33 cellular contexts compared by ENCODE assay signal in the genomic region with DNA sequence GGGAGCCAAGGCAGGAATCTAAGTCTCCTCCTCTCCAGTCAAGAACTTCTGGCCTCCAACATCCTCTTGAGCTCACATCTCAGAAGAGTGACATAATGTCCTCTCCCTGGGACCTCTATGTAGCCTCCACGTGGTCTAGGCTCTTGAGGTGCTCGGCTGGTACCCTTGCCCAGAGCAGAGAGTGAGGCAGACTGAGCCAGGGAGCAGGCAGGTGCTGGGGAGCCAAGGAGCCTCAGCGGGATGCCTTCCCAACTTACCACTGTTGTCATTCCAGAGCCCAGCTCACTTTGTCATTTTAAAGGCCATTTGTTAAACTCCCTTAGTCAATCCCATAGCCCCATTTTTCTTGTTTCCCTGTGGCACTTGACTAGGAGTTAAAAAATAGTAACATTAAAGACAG.
"Had no signal": no experiment of that assay in that cellular context is flagged by ENCODE, and none has a peak within 500 bp of the region (broad histone marks: within the 10 kb centered on the region; RNA-seq: fewer than 3 reads in every experiment).

No MANE protein-coding gene starts in this region.

- H3K36me3 ChIP-seq: brain microvascular endothelial cell, colonic mucosa, esophagus squamous epithelium, gastroesophageal sphincter, heart right ventricle, WERI-Rb-1 had no signal

- H3K27ac ChIP-seq: brain microvascular endothelial cell, colonic mucosa, epithelial cell of prostate, esophagus squamous epithelium, gastroesophageal sphincter, heart right ventricle, WERI-Rb-1 had no signal

- H3K4me3 ChIP-seq: colonic mucosa, esophagus squamous epithelium, gastroesophageal sphincter, heart right ventricle had no signal

- H3K4me3 Mint-ChIP-seq: activated CD4-positive, alpha-beta T cell treated with anti-CD3 and anti-CD28 coated beads for 36 hours; activated CD4-positive, alpha-beta T cell treated with anti-CD3 and anti-CD28 coated beads, Interleukin-2, amount 10 ng/mL, durations not matched to agents 7 days and 5 days; activated CD8-positive, alpha-beta T cell treated with anti-CD3 and anti-CD28 coated beads for 36 hours; activated naive CD8-positive, alpha-beta T cell; activated T-cell treated with anti-CD3 and anti-CD28 coated beads, Interleukin-2, amount 50 U/mL, for 4 hours; activated T-helper 17 cell treated with anti-CD3 and anti-CD28 coated beads, Interleukin-2, amount 50 U/mL, for 72 hours; T-helper 17 cell; T-helper 2 cell treated with Interferon-gamma antibody and Interleukin-4, amounts not matched to agents 5 μg/mL and 100 μg/mL, for 36 hours had no signal

- H3K27me3 ChIP-seq: brain microvascular endothelial cell, colonic mucosa, esophagus squamous epithelium, gastroesophageal sphincter had no signal

- DNase-seq: activated CD4-positive, alpha-beta T cell treated with anti-CD3 and anti-CD28 coated beads for 36 hours; activated CD4-positive, alpha-beta T cell treated with anti-CD3 and anti-CD28 coated beads, Interleukin-2, amount 10 ng/mL, durations not matched to agents 7 days and 5 days; activated CD4-positive, alpha-beta T cell treated with anti-CD3 and anti-CD28 coated beads, Interleukin-2, amount 50 U/mL, for 48 hours; activated CD4-positive, CD25-positive, alpha-beta regulatory T cell; activated CD4-positive, CD25-positive, alpha-beta regulatory T cell treated with anti-CD3 and anti-CD28 coated beads, Interleukin-2, amount 50 U/mL, for 72 hours; activated CD8-positive, alpha-beta memory T cell treated with anti-CD3 and anti-CD28 coated beads for 24 hours; activated CD8-positive, alpha-beta T cell treated with anti-CD3 and anti-CD28 coated beads for 36 hours; activated effector memory CD4-positive, alpha-beta T cell treated with Interleukin-2 at 50 U/mL for 16 hours; activated gamma-delta T cell treated with Interleukin-2 at 50 U/mL for 16 hours; activated naive CD4-positive, alpha-beta T cell treated with anti-CD3 and anti-CD28 coated beads, Interleukin-2, amount 50 U/mL, for 16 hours; activated naive CD4-positive, alpha-beta T cell treated with Interleukin-2 at 50 U/mL for 16 hours; activated T-cell treated with anti-CD3 and anti-CD28 coated beads, Interleukin-2, amount 50 U/mL, for 4 hours; amniotic stem cell; anterior cingulate cortex; brain microvascular endothelial cell; caudate nucleus; colonic mucosa; effector CD8-positive, alpha-beta T cell; esophagus squamous epithelium; foreskin melanocyte; heart right ventricle; T-helper 1 cell; T-helper 17 cell; T1000; WERI-Rb-1 had no signal

- FAIRE-seq: astrocyte, endometrium, endothelial cell of umbilical vein had no signal

- H3K27ac Mint-ChIP-seq: activated CD4-positive, alpha-beta T cell treated with anti-CD3 and anti-CD28 coated beads for 36 hours; activated CD4-positive, alpha-beta T cell treated with anti-CD3 and anti-CD28 coated beads, Interleukin-2, amount 10 ng/mL, durations not matched to agents 7 days and 5 days; activated CD8-positive, alpha-beta T cell treated with anti-CD3 and anti-CD28 coated beads for 36 hours; activated naive CD8-positive, alpha-beta T cell; activated T-helper 17 cell treated with anti-CD3 and anti-CD28 coated beads, Interleukin-2, amount 50 U/mL, for 72 hours; T-helper 17 cell; T-helper 2 cell treated with Interferon-gamma antibody and Interleukin-4, amounts not matched to agents 5 μg/mL and 100 μg/mL, for 36 hours had no signal

- H3K36me3 Mint-ChIP-seq: activated naive CD8-positive, alpha-beta T cell had no signal

- H3K9me3 ChIP-seq: colonic mucosa had no signal

- H3K9me3 Mint-ChIP-seq: activated T-helper 17 cell treated with anti-CD3 and anti-CD28 coated beads, Interleukin-2, amount 50 U/mL, for 72 hours had no signal

- H3K4me1 ChIP-seq: colonic mucosa had no signal

- H3K27me3 Mint-ChIP-seq: activated CD8-positive, alpha-beta T cell treated with anti-CD3 and anti-CD28 coated beads for 36 hours; activated naive CD8-positive, alpha-beta T cell; activated T-helper 17 cell treated with anti-CD3 and anti-CD28 coated beads, Interleukin-2, amount 50 U/mL, for 72 hours; T-helper 17 cell had no signal

- ATAC-seq: activated CD4-positive, alpha-beta T cell treated with anti-CD3 and anti-CD28 coated beads for 36 hours; activated CD8-positive, alpha-beta T cell treated with anti-CD3 and anti-CD28 coated beads for 36 hours; activated T-cell treated with anti-CD3 and anti-CD28 coated beads, Interleukin-2, amount 50 U/mL, for 4 hours; activated T-helper 17 cell treated with anti-CD3 and anti-CD28 coated beads, Interleukin-2, amount 50 U/mL, for 72 hours; gastroesophageal sphincter; heart right ventricle; T-helper 17 cell had no signal
